In the genomic region with DNA sequence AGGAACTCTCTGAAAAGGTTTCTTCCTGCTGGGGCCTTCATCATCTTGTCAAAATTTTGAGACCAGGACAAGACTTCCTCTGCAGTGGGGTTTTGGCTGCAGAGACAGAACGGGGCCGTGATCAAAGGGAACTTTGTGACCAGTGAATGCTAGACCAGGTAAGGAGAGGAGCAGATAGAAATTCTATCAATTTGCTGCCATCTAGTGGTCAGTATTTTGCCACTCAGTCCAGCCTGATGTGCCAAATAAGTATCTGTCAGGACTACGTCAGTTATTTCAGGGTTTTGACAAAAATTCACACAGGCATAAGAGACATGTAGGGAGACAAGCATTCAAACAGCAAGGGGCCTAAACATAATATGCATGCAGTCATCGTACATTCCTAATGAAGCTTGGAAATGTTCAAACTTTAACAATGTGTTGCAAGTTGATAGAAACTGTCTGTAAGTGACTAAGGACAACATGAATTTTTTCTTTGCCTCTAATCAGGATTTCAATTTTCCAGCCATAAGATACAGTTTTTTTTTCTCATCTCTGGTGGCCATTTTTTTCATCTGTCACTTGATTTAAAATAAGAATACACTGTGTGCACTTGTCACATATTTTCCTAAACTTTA, we compare ENCODE assay signal across 8 cellular contexts. TPM values are rescaled to one million over a fixed set of nuclear protein-coding genes. Genes with fewer than 3 reads are reported as not detected.
A peak's percentile ranks its signal among the peaks of the same experiment; 100 is the strongest.
DNase-seq lines count a peak whose midpoint lies in the region; ATAC-seq, FAIRE-seq and TF ChIP-seq lines count a peak whose summit lies in the region.

No MANE protein-coding gene starts in this region.

- DNase-seq in Ammon's horn (ENCODE audit: low spot score) (peak; percentile 75), NCI-H1105 treated with DMSO at 0.1 percent for 48 hours (lab: John Stamatoyannopoulos, UW) (peak; percentile 71), T-helper 9 cell (peak; percentile 5), bronchial epithelial cell (ENCODE audit: low read depth) (peak; percentile 65), islet precursor cell (peak; percentile 69)
- peak; percentile 5 to 12 for DNase-seq in stimulated activated CD4-positive, alpha-beta T cell treated with anti-CD3 and anti-CD28 coated beads, Interleukin-4, amount 100 ng/mL, for 4 hours

- no peak overlapping the region for H3K4me3 ChIP-seq in bronchial epithelial cell (ENCODE audit: low read depth, low read length)

- TF ChIP-seq CTCF in bronchial epithelial cell (IDR thresholded peaks at IDR 0.05; ENCODE audit: insufficient read depth, low read length, severe bottlenecking): peak; percentile 81

- H3K36me3 ChIP-seq in bronchial epithelial cell (ENCODE audit: control insufficient read depth, insufficient read depth, low read length): no peaks in the 10 kb centered on the region

- no peaks in the 10 kb centered on the region for H3K27me3 ChIP-seq in bronchial epithelial cell (ENCODE audit: control insufficient read depth, insufficient read depth, low read length)

- ATAC-seq in GM18519 (IDR thresholded peaks at IDR 0.05; ENCODE audit: low FRiP score, unreplicated experiment) (peak; percentile 100), HG02884 (IDR thresholded peaks at IDR 0.05; ENCODE audit: unreplicated experiment) (peak; percentile 100)

- no peak for FAIRE-seq in bronchial epithelial cell (lab: Jason Lieb, UNC)

RNA-seq across cellular contexts. Expression of gene MTRF1L, which starts 22.0 kb away (rescaled TPM):
- 9.7 and 11.3 TPM in 2 replicates for total RNA-seq in bronchial epithelial cell

RNA-seq across cellular contexts. Expression of gene FBXO5, which starts 41.7 kb away (rescaled TPM):
- total RNA-seq in bronchial epithelial cell: 1.4 and 1.8 TPM in 2 replicates

Comparison
In these comparisons a context has a peak if more than half of its experiments do, and no peak if none do; other contexts are left out.
1. DNase-seq: peak in every context shown above with its lines; median percentile 75 in Ammon's horn; 71 in NCI-H1105 treated with DMSO at 0.1 percent for 48 hours; 69 in islet precursor cell; 65 in bronchial epithelial cell; 8 in stimulated activated CD4-positive, alpha-beta T cell treated with anti-CD3 and anti-CD28 coated beads, Interleukin-4, amount 100 ng/mL, for 4 hours; 5 in T-helper 9 cell.